8 cellular contexts compared by ENCODE assay signal in the genomic region with DNA sequence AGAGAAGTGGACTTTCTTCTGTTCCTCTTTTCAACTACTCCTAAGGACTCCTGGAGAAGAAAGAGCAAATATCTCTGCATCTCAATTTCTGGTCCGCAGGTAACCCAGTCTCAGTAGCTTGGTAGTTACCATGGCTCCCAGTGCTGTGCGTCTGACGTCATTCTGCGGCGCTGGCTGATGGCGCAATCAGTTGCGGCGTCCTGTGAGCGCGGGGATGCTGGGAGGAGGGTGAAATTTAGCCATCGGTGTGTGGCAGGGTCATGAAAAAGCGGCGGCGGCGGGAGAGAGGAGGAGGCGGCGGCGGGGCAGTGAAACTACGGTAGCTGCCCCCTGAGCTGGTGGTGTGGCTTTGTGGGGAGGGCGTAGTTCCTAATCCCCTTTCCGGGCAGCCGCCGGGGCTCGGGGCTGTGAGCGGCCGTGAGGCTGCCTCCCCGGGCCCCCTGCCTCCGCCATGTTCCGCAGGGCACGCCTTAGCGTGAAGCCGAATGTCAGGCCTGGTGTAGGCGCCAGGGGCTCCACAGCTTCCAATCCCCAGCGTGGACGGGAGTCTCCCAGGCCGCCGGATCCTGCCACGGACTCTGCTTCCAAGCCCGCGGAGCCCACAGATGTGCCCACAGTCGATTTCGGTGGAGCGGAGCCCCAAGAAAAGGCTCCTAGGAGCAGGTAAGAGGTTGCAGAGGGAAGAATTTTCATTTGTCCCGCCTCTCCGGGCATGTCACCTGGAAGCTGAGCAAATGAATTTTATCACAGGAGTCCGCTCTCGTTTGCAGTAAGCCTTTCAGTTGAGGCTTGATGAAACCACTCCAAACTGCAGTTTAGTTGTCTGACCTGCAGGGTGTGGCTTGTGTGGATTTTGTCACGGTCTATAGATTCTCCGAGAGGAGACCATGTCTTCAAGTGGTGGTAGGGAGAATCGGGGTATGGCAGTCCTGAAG. TPM values are rescaled to one million over a fixed set of nuclear protein-coding genes. Genes with fewer than 3 reads are reported as not detected.
A peak's percentile ranks its signal among the peaks of the same experiment; 100 is the strongest.
DNase-seq lines count a peak whose midpoint lies in the region; ATAC-seq and TF ChIP-seq lines count a peak whose summit lies in the region.

A gene with protein sequence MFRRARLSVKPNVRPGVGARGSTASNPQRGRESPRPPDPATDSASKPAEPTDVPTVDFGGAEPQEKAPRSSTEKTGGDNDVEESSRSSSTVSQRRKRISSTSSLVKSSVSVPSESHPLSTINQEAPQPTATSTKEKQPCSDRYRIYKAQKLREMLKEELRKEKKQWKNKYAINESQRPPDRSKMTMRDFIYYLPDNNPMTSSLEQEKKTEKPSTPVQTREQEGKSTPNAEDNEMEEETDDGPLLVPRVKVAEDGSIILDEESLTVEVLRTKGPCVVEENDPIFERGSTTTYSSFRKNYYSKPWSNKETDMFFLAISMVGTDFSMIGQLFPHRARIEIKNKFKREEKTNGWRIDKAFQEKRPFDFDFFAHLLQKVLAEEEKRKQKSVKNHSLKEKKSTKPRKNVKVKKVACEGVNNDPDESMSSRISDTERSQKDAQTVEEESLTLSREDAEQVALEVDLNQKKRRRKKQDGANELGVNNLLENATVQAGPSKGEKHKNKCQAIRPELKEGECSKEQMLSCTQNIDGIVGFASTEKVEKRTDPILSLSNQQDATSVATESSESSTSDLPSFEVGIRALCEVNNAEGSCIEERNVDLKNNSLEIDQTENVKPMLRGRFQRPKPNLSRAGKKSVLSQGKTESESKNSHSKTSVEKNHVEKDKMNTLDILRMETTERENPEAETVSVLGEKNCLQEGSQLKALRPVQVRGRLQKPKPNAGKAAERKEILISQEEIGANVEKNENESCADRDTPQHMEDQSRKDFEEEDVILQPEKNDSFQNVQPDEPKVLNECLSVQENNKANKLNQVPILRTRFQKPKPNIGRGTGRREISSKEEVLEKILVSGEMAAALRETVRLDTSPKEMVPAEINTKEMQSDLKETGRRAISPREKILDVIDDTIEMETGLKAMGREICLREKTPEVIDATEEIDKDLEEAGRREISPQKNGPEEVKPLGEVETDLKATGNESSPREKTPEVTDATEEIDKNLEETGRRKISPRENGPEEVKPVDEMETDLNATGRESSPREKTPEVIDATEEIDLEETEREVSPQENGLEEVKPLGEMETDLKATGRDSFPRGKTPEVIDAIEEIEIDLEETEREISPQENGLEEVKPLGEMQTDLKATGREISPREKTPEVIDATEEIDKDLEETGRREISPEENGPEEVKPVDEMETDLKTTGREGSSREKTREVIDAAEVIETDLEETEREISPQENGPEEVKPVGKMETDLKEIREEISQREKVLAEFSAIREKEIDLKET (N-terminal part only) (plus strand): TSS at position 225 of the 935 bp plus-strand sequence. CDS start 227 bp downstream, at position 452.

- ATAC-seq in HG03432 (IDR thresholded peaks at IDR 0.05; ENCODE audit: unreplicated experiment), result peak; percentile 94

- TF ChIP-seq POLR2A in GM19099 (IDR thresholded peaks at IDR 0.05; ENCODE audit: extremely low read depth, insufficient read length, low read depth), result peak; percentile 80

- DNase-seq in Ammon's horn (ENCODE audit: low spot score) (peak; percentile 97), NCI-H460 (ENCODE audit: extremely low read depth, low read depth) (peak; percentile 94), cerebellar nuclear complex (lab: John Stamatoyannopoulos, UW) (peak; percentile 78 to 95), islet precursor cell (peak; percentile 97)
- DNase-seq in activated CD4-positive, CD25-positive, alpha-beta regulatory T cell treated with anti-CD3 and anti-CD28 coated beads, Interleukin-2, amount 50 U/mL, for 72 hours, result peak; percentile 95
- DNase-seq in stimulated activated CD4-positive, alpha-beta T cell treated with anti-CD3 and anti-CD28 coated beads, Interleukin-12 subunit alpha, Interleukin-12 subunit beta, amount 100 ng/mL, for 48 hours (ENCODE audit: low read depth in 2 of 3, low spot score in 1 of 3), result peak; percentile 95 to 99 (median 95)

RNA-seq across cellular contexts. Expression of the gene that starts here (rescaled TPM):
- 32.5 and 37.4 TPM in 2 replicates for total RNA-seq in NCI-H460 (2014; rRNA removed; shearing (Covaris generic))
- polyA plus RNA-seq in NCI-H460 (2014; cell fraction: nucleus; rRNA removed), result 23.6 and 37.6 TPM in 2 replicates

Comparison
In these comparisons a context has a peak if more than half of its experiments do, and no peak if none do; other contexts are left out.
1. Peak in every context shown above with its lines: DNase-seq and ATAC-seq.